ENCODE assay signal across 8 cellular contexts in genomic region chr19:802497-802887, GRCh38. TPM values are rescaled to one million over a fixed set of nuclear protein-coding genes. Genes with fewer than 3 reads are reported as not detected.
DNase-seq lines count a peak whose midpoint lies in the region; ATAC-seq and TF ChIP-seq lines count a peak whose summit lies in the region.
"Had no signal": no experiment of that assay in that cellular context is flagged by ENCODE, and none has a peak within 500 bp of the region (broad histone marks: within the 10 kb centered on the region; RNA-seq: fewer than 3 reads in every experiment).

No MANE protein-coding gene starts in this region.

- peaks cover 27% of the 10 kb centered on the region for H3K4me1 ChIP-seq in endodermal cell (ENCODE audit: control insufficient read depth, insufficient read depth, low read length)

- H3K9me3 Mint-ChIP-seq in activated CD8-positive, alpha-beta T cell treated with anti-CD3 and anti-CD28 coated beads for 36 hours = no peaks in the 10 kb centered on the region
- H3K9me3 Mint-ChIP-seq in activated CD8-positive, alpha-beta T cell treated with anti-CD3 and anti-CD28 coated beads, Interleukin-2, amount 10 ng/mL, durations not matched to agents 7 days and 5 days (ENCODE audit: insufficient read depth) = no peaks in the 10 kb centered on the region
- H3K9me3 Mint-ChIP-seq in endodermal cell = no peaks in the 10 kb centered on the region
- no peaks in the 10 kb centered on the region for H3K9me3 Mint-ChIP-seq in stimulated activated naive B cell treated with anti-CD40 and anti-IgM and Interleukin-4, amounts not matched to agents 10 μg/mL and 1 μg/mL and 100 μg/mL, for 72 hours

- CTCF ChIA-PET in activated CD8-positive, alpha-beta T cell treated with anti-CD3 and anti-CD28 coated beads for 36 hours (lab: Charles Lee) = interaction anchor here (1.2 kb wide), 1 partner anchor 61 kb away, joined by 4 read pairs; no protein-coding TSS in a partner anchor
- CTCF ChIA-PET in activated CD8-positive, alpha-beta T cell treated with anti-CD3 and anti-CD28 coated beads, Interleukin-2, amount 10 ng/mL, durations not matched to agents 7 days and 5 days (lab: Charles Lee) = no interaction called here

- peak overlapping the region; percentile 41 for H3K4me3 Mint-ChIP-seq in activated CD8-positive, alpha-beta T cell treated with anti-CD3 and anti-CD28 coated beads for 36 hours
- H3K4me3 Mint-ChIP-seq in activated CD8-positive, alpha-beta T cell treated with anti-CD3 and anti-CD28 coated beads, Interleukin-2, amount 10 ng/mL, durations not matched to agents 7 days and 5 days = no peak overlapping the region
- no peak overlapping the region for H3K4me3 Mint-ChIP-seq in endodermal cell
- no peak overlapping the region for H3K4me3 Mint-ChIP-seq in stimulated activated naive B cell treated with anti-CD40 and anti-IgM and Interleukin-4, amounts not matched to agents 10 μg/mL and 1 μg/mL and 100 μg/mL, for 72 hours

- H3K9me3 ChIP-seq in endodermal cell (ENCODE audit: control insufficient read depth, low read length) = no peaks in the 10 kb centered on the region

- no peak for DNase-seq in activated CD8-positive, alpha-beta T cell treated with anti-CD3 and anti-CD28 coated beads for 36 hours
- DNase-seq in activated CD8-positive, alpha-beta T cell treated with anti-CD3 and anti-CD28 coated beads, Interleukin-2, amount 10 ng/mL, durations not matched to agents 7 days and 5 days = no peak
- no peak for DNase-seq in endodermal cell
- DNase-seq in stimulated activated naive B cell treated with anti-CD40 and anti-IgM and Interleukin-4, amounts not matched to agents 10 μg/mL and 1 μg/mL and 100 μg/mL, for 72 hours = no peak
- DNase-seq in NCI-H1105 (lab: John Stamatoyannopoulos, UW) = no peak

- POLR2A ChIA-PET in activated CD8-positive, alpha-beta T cell treated with anti-CD3 and anti-CD28 coated beads for 36 hours (lab: Charles Lee) = interaction anchor here (0.6 to 9.6 kb wide), 10 partner anchors 6 to 788 kb away, joined by 3 to 106 read pairs (median 3); partner anchors contain the start of gene MED16
- POLR2A ChIA-PET in activated CD8-positive, alpha-beta T cell treated with anti-CD3 and anti-CD28 coated beads, Interleukin-2, amount 10 ng/mL, durations not matched to agents 7 days and 5 days (lab: Charles Lee) = interaction anchor here (0.8 kb wide), 1 partner anchor 61 kb away, joined by 3 read pairs; no protein-coding TSS in a partner anchor

- no peaks in the 10 kb centered on the region for H3K27me3 ChIP-seq in endodermal cell (ENCODE audit: control insufficient read depth, insufficient read depth, low read length, poor library complexity, severe bottlenecking)
- H3K27me3 ChIP-seq: BLaER1 treated with 17β-estradiol and CSF1 and Interleukin-3, amounts not matched to agents 10 nM and 100 nM had no signal

- H3K36me3 ChIP-seq in endodermal cell (ENCODE audit: control insufficient read depth, insufficient read depth, low read length) = peaks cover 82% of the 10 kb centered on the region

- peak overlapping the region; percentile 44 for H3K9ac ChIP-seq in endodermal cell (ENCODE audit: extremely low read depth, low read length, poor library complexity, severe bottlenecking)
- H3K9ac ChIP-seq: KMS-11 had no signal

- WGBS in endodermal cell (ENCODE audit: insufficient coverage in 1 of 2, insufficient read length in 1 of 2), 2 experiments = 82 to 91% methylated on average over 9 to 12 of the region's 12 CpGs

- ATAC-seq in activated CD8-positive, alpha-beta T cell treated with anti-CD3 and anti-CD28 coated beads for 36 hours = no peak
- no peak for ATAC-seq in activated CD8-positive, alpha-beta T cell treated with anti-CD3 and anti-CD28 coated beads, Interleukin-2, amount 10 ng/mL, durations not matched to agents 7 days and 5 days
- no peak for ATAC-seq in stimulated activated naive B cell treated with anti-CD40 and anti-IgM and Interleukin-4, amounts not matched to agents 10 μg/mL and 1 μg/mL and 100 μg/mL, for 72 hours (replicated peaks)
- no peak for ATAC-seq in HG02759 (IDR thresholded peaks at IDR 0.05; ENCODE audit: unreplicated experiment)

- no peak for TF ChIP-seq CTCF in activated CD8-positive, alpha-beta T cell treated with anti-CD3 and anti-CD28 coated beads for 36 hours (IDR thresholded peaks at IDR 0.05)
- TF ChIP-seq CTCF in endodermal cell (conservative IDR thresholded peaks at IDR 0.05) = no peak

- H3K27ac Mint-ChIP-seq in activated CD8-positive, alpha-beta T cell treated with anti-CD3 and anti-CD28 coated beads for 36 hours = peak overlapping the region; percentile 77
- H3K27ac Mint-ChIP-seq in activated CD8-positive, alpha-beta T cell treated with anti-CD3 and anti-CD28 coated beads, Interleukin-2, amount 10 ng/mL, durations not matched to agents 7 days and 5 days = no peak overlapping the region
- H3K27ac Mint-ChIP-seq in endodermal cell = peak overlapping the region; percentile 87
- peak overlapping the region; percentile 84 for H3K27ac Mint-ChIP-seq in stimulated activated naive B cell treated with anti-CD40 and anti-IgM and Interleukin-4, amounts not matched to agents 10 μg/mL and 1 μg/mL and 100 μg/mL, for 72 hours

- peak overlapping the region; percentile 84 for H3K27ac ChIP-seq in endodermal cell (ENCODE audit: low read depth, low read length)
- H3K27ac ChIP-seq: KMS-11 had no signal

- H3K27me3 Mint-ChIP-seq in activated CD8-positive, alpha-beta T cell treated with anti-CD3 and anti-CD28 coated beads for 36 hours = no peaks in the 10 kb centered on the region
- H3K27me3 Mint-ChIP-seq in activated CD8-positive, alpha-beta T cell treated with anti-CD3 and anti-CD28 coated beads, Interleukin-2, amount 10 ng/mL, durations not matched to agents 7 days and 5 days (ENCODE audit: low read depth) = no peaks in the 10 kb centered on the region
- no peaks in the 10 kb centered on the region for H3K27me3 Mint-ChIP-seq in endodermal cell (ENCODE audit: insufficient read depth)
- H3K27me3 Mint-ChIP-seq in stimulated activated naive B cell treated with anti-CD40 and anti-IgM and Interleukin-4, amounts not matched to agents 10 μg/mL and 1 μg/mL and 100 μg/mL, for 72 hours = no peaks in the 10 kb centered on the region

- H3K36me3 Mint-ChIP-seq in activated CD8-positive, alpha-beta T cell treated with anti-CD3 and anti-CD28 coated beads for 36 hours (ENCODE audit: low read depth) = peaks cover 70% of the 10 kb centered on the region
- H3K36me3 Mint-ChIP-seq in activated CD8-positive, alpha-beta T cell treated with anti-CD3 and anti-CD28 coated beads, Interleukin-2, amount 10 ng/mL, durations not matched to agents 7 days and 5 days (ENCODE audit: low read depth) = peaks cover 66% of the 10 kb centered on the region
- peaks cover 66% of the 10 kb centered on the region for H3K36me3 Mint-ChIP-seq in endodermal cell (ENCODE audit: low read depth)
- peaks cover 59 to 60% of the 10 kb centered on the region in 2 donors for H3K36me3 Mint-ChIP-seq in stimulated activated naive B cell treated with anti-CD40 and anti-IgM and Interleukin-4, amounts not matched to agents 10 μg/mL and 1 μg/mL and 100 μg/mL, for 72 hours

- peaks cover 42% of the 10 kb centered on the region for H3K4me1 Mint-ChIP-seq in activated CD8-positive, alpha-beta T cell treated with anti-CD3 and anti-CD28 coated beads for 36 hours (ENCODE audit: low read depth)
- H3K4me1 Mint-ChIP-seq in activated CD8-positive, alpha-beta T cell treated with anti-CD3 and anti-CD28 coated beads, Interleukin-2, amount 10 ng/mL, durations not matched to agents 7 days and 5 days (ENCODE audit: low read depth) = peaks cover 44% of the 10 kb centered on the region
- H3K4me1 Mint-ChIP-seq in endodermal cell = peaks cover 22% of the 10 kb centered on the region
- H3K4me1 Mint-ChIP-seq in stimulated activated naive B cell treated with anti-CD40 and anti-IgM and Interleukin-4, amounts not matched to agents 10 μg/mL and 1 μg/mL and 100 μg/mL, for 72 hours = peaks cover 26 to 60% of the 10 kb centered on the region in 2 donors

- intact Hi-C loops in activated CD8-positive, alpha-beta T cell treated with anti-CD3 and anti-CD28 coated beads for 36 hours (cut with micrococcal nuclease) = no loop called here

- no peak overlapping the region for H3K4me3 ChIP-seq in endodermal cell (ENCODE audit: low read length)
- H3K4me3 ChIP-seq: BLaER1 treated with 17β-estradiol and CSF1 and Interleukin-3, amounts not matched to agents 10 nM and 100 nM had no signal

RNA-seq across cellular contexts. Expression of gene PTBP1, which starts 5.2 kb away (rescaled TPM):
- 100 to 1,000 TPM; 581 to 582 TPM for total RNA-seq in activated CD8-positive, alpha-beta T cell treated with anti-CD3 and anti-CD28 coated beads for 36 hours
- 100 to 1,000 TPM; 524 to 526 TPM for total RNA-seq in activated CD8-positive, alpha-beta T cell treated with anti-CD3 and anti-CD28 coated beads, Interleukin-2, amount 10 ng/mL, durations not matched to agents 7 days and 5 days
- 100 to 1,000 TPM; 647 to 694 TPM for total RNA-seq in endodermal cell
- polyA plus RNA-seq in endodermal cell (2013, experiment 1 of 2) = 360 TPM
- polyA plus RNA-seq in endodermal cell (2013, experiment 2 of 2) = 328 TPM

RNA-seq across cellular contexts. Expression of gene PLPPR3, which starts 19.3 kb away (rescaled TPM):
- not detected for total RNA-seq in activated CD8-positive, alpha-beta T cell treated with anti-CD3 and anti-CD28 coated beads for 36 hours
- total RNA-seq in activated CD8-positive, alpha-beta T cell treated with anti-CD3 and anti-CD28 coated beads, Interleukin-2, amount 10 ng/mL, durations not matched to agents 7 days and 5 days = not detected
- total RNA-seq in endodermal cell = 100 to 1,000 TPM; 110 to 111 TPM
- polyA plus RNA-seq in endodermal cell (2013, experiment 1 of 2) = 157 TPM
- polyA plus RNA-seq in endodermal cell (2013, experiment 2 of 2) = 150 TPM

RNA-seq across cellular contexts. Expression of gene AZU1, which starts 25.1 kb away (rescaled TPM):
- total RNA-seq in activated CD8-positive, alpha-beta T cell treated with anti-CD3 and anti-CD28 coated beads for 36 hours = not detected
- not detected for total RNA-seq in activated CD8-positive, alpha-beta T cell treated with anti-CD3 and anti-CD28 coated beads, Interleukin-2, amount 10 ng/mL, durations not matched to agents 7 days and 5 days
- 1 to 10 TPM; 2.5 to 3.7 TPM for total RNA-seq in endodermal cell
- polyA plus RNA-seq in endodermal cell (2013, experiment 1 of 2) = 1.2 TPM
- 1.2 TPM for polyA plus RNA-seq in endodermal cell (2013, experiment 2 of 2)

RNA-seq across cellular contexts. Expression of gene PRTN3, which starts 38.3 kb away (rescaled TPM):
- not detected for total RNA-seq in activated CD8-positive, alpha-beta T cell treated with anti-CD3 and anti-CD28 coated beads for 36 hours
- total RNA-seq in activated CD8-positive, alpha-beta T cell treated with anti-CD3 and anti-CD28 coated beads, Interleukin-2, amount 10 ng/mL, durations not matched to agents 7 days and 5 days = not detected
- total RNA-seq in endodermal cell = not detected
- 0.61 TPM for polyA plus RNA-seq in endodermal cell (2013, experiment 1 of 2)
- polyA plus RNA-seq in endodermal cell (2013, experiment 2 of 2) = 0.29 TPM

RNA-seq across cellular contexts. Expression of gene ELANE, which starts 49.6 kb away (rescaled TPM):
- total RNA-seq in activated CD8-positive, alpha-beta T cell treated with anti-CD3 and anti-CD28 coated beads for 36 hours = not detected
- not detected for total RNA-seq in activated CD8-positive, alpha-beta T cell treated with anti-CD3 and anti-CD28 coated beads, Interleukin-2, amount 10 ng/mL, durations not matched to agents 7 days and 5 days
- total RNA-seq in endodermal cell = not detected
- not detected for polyA plus RNA-seq in endodermal cell (2013, experiment 1 of 2)
- not detected for polyA plus RNA-seq in endodermal cell (2013, experiment 2 of 2)

Comparison
In these comparisons a context has a peak if more than half of its experiments do, and no peak if none do; other contexts are left out.
1. RNA of gene PLPPR3, which starts 19.3 kb away (total RNA-seq): 110 to 111 TPM in endodermal cell; not detected in activated CD8-positive, alpha-beta T cell treated with anti-CD3 and anti-CD28 coated beads for 36 hours and not detected in activated CD8-positive, alpha-beta T cell treated with anti-CD3 and anti-CD28 coated beads, Interleukin-2, amount 10 ng/mL, durations not matched to agents 7 days and 5 days; every median in the first group is over 100 times any median in the second.